Comparison of ENCODE assay signal across 1 cellular context in genomic region chr14:72942934-72943333, GRCh38.
TF ChIP-seq lines count a peak whose summit lies in the region.

No MANE protein-coding gene starts in this region.

TF ChIP-seq in GM12878, 131 proteins besides CTCF, POLR2A, EP300 and RAD21 (continued from another document):
- TF ChIP-seq BCLAF1 (IDR thresholded peaks at IDR 0.05) (no peak), EGR1 (IDR thresholded peaks at IDR 0.05; ENCODE audit: borderline replicate concordance in 1 of 2, low read depth in 2 of 2, low read length in 2 of 2) (no peak), POU2F2 (IDR thresholded peaks at IDR 0.05; ENCODE audit: borderline replicate concordance, low read depth, low read length) (no peak), RFX5 (IDR thresholded peaks at IDR 0.05; ENCODE audit: low read depth, low read length) (no peak), FOS (IDR thresholded peaks at IDR 0.05; ENCODE audit: borderline replicate concordance, extremely low read depth, insufficient read length) (no peak), TCF12 (IDR thresholded peaks at IDR 0.05; ENCODE audit: low read depth, low read length) (no peak), PAX8 (IDR thresholded peaks at IDR 0.05) (no peak), MLLT1 (IDR thresholded peaks at IDR 0.05) (no peak), IRF5 (IDR thresholded peaks at IDR 0.05; ENCODE audit: borderline replicate concordance) (no peak), TCF7 (IDR thresholded peaks at IDR 0.05; ENCODE audit: borderline replicate concordance) (no peak), SMAD5 (IDR thresholded peaks at IDR 0.05; ENCODE audit: low read depth) (no peak), NKRF (conservative IDR thresholded peaks at IDR 0.05) (no peak), TCF3 (IDR thresholded peaks at IDR 0.05; ENCODE audit: borderline replicate concordance, insufficient read depth, low read depth, low read length) (no peak), RCOR1 (conservative IDR thresholded peaks at IDR 0.05; ENCODE audit: low read depth, low read length) (no peak)
